1 cellular context compared by ENCODE assay signal in the genomic region with DNA sequence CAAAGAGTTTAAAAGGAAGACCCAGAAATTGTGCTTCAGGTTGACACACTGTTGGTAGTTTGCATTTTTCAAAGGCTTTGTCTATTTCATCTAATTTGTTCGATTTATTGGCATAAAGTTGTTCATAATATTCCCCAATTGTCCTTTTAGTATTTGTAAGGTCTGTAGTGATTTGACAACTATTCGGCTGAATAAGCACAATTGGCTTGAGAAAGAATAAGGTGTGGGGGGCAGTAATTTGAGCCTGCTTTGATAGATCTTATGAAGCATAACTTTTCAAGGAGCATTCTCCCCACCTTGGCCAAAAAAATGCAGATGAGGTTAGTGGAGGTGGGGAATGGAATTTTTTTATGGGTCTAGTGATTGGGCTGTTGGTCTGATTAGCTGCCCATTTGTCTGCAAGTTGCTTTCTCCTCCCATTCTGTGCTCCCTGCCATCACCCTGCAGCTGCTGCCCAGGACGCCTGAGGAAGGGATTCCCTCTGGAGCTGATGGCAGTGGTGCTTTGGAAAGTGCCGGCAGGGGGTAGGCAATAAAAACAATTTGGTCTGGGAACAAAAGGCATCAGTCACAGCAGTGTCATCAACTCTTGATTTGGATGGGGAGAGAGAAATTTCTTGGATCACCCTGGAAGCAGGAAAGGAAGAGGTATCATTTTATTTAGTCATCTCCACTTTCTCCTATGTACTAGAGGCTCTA.
TF ChIP-seq lines count a peak whose summit lies in the region.

No MANE protein-coding gene starts in this region.

TF ChIP-seq in HEK293, 187 proteins besides CTCF, POLR2A, EP300 and RAD21 (continued from another document and continues in another):
- TF ChIP-seq, protein P1, sequence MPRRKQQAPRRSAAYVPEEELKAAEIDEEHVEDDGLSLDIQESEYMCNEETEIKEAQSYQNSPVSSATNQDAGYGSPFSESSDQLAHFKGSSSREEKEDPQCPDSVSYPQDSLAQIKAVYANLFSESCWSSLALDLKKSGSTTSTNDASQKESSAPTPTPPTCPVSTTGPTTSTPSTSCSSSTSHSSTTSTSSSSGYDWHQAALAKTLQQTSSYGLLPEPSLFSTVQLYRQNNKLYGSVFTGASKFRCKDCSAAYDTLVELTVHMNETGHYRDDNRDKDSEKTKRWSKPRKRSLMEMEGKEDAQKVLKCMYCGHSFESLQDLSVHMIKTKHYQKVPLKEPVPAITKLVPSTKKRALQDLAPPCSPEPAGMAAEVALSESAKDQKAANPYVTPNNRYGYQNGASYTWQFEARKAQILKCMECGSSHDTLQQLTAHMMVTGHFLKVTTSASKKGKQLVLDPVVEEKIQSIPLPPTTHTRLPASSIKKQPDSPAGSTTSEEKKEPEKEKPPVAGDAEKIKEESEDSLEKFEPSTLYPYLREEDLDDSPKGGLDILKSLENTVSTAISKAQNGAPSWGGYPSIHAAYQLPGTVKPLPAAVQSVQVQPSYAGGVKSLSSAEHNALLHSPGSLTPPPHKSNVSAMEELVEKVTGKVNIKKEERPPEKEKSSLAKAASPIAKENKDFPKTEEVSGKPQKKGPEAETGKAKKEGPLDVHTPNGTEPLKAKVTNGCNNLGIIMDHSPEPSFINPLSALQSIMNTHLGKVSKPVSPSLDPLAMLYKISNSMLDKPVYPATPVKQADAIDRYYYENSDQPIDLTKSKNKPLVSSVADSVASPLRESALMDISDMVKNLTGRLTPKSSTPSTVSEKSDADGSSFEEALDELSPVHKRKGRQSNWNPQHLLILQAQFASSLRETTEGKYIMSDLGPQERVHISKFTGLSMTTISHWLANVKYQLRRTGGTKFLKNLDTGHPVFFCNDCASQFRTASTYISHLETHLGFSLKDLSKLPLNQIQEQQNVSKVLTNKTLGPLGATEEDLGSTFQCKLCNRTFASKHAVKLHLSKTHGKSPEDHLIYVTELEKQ (tag by site-specific recombination; IDR thresholded peaks at IDR 0.05; ENCODE audit: borderline replicate concordance) = peak; percentile 82; the same call in 1 of the 2 replicates
- TF ChIP-seq ZNF23 (tag by site-specific recombination; IDR thresholded peaks at IDR 0.05; ENCODE audit: borderline replicate concordance) = no peak
- peak; percentile 86 for TF ChIP-seq PRDM1 (tag by site-specific recombination; IDR thresholded peaks at IDR 0.05)
- no peak for TF ChIP-seq ZNF2 (tag by site-specific recombination; IDR thresholded peaks at IDR 0.05)
- peak; percentile 72 for TF ChIP-seq ZEB2 (tag by site-specific recombination; IDR thresholded peaks at IDR 0.05)
- 0 out of 2 replicates have a peak, but pooled peaks have one; percentile 38 for TF ChIP-seq ZNF501 (tag by site-specific recombination; IDR thresholded peaks at IDR 0.05)
- TF ChIP-seq ZIC2 (tag by site-specific recombination; IDR thresholded peaks at IDR 0.05) = peak; percentile 98
- no peak for TF ChIP-seq ZNF239 (tag by site-specific recombination; IDR thresholded peaks at IDR 0.05)
- TF ChIP-seq, protein P2, sequence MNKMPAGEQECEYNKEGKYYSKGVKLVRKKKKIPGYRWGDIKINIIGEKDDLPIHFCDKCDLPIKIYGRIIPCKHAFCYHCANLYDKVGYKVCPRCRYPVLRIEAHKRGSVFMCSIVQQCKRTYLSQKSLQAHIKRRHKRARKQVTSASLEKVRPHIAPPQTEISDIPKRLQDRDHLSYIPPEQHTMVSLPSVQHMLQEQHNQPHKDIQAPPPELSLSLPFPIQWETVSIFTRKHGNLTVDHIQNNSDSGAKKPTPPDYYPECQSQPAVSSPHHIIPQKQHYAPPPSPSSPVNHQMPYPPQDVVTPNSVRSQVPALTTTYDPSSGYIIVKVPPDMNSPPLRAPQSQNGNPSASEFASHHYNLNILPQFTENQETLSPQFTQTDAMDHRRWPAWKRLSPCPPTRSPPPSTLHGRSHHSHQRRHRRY (tag by site-specific recombination; IDR thresholded peaks at IDR 0.05) = no peak
- no peak for TF ChIP-seq MYNN (tag by site-specific recombination; IDR thresholded peaks at IDR 0.05; ENCODE audit: borderline replicate concordance)
- no peak for TF ChIP-seq ZNF19 (tag by site-specific recombination; IDR thresholded peaks at IDR 0.05; ENCODE audit: low read depth)
- TF ChIP-seq ZFP3 (tag by site-specific recombination; IDR thresholded peaks at IDR 0.05; ENCODE audit: low read depth) = no peak
- TF ChIP-seq, protein P3, sequence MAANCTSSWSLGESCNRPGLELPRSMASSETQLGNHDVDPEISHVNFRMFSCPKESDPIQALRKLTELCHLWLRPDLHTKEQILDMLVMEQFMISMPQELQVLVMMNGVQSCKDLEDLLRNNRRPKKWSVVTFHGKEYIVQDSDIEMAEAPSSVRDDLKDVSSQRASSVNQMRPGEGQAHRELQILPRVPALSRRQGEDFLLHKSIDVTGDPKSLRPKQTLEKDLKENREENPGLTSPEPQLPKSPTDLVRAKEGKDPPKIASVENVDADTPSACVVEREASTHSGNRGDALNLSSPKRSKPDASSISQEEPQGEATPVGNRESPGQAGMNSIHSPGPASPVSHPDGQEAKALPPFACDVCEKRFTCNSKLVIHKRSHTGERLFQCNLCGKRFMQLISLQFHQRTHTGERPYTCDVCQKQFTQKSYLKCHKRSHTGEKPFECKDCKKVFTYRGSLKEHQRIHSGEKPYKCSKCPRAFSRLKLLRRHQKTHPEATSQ (tag by site-specific recombination; IDR thresholded peaks at IDR 0.05) = 0 out of 2 replicates have a peak, but pooled peaks have one; percentile 40
- no peak for TF ChIP-seq ZNF48 (tag by site-specific recombination; IDR thresholded peaks at IDR 0.05)
- TF ChIP-seq, protein P4, sequence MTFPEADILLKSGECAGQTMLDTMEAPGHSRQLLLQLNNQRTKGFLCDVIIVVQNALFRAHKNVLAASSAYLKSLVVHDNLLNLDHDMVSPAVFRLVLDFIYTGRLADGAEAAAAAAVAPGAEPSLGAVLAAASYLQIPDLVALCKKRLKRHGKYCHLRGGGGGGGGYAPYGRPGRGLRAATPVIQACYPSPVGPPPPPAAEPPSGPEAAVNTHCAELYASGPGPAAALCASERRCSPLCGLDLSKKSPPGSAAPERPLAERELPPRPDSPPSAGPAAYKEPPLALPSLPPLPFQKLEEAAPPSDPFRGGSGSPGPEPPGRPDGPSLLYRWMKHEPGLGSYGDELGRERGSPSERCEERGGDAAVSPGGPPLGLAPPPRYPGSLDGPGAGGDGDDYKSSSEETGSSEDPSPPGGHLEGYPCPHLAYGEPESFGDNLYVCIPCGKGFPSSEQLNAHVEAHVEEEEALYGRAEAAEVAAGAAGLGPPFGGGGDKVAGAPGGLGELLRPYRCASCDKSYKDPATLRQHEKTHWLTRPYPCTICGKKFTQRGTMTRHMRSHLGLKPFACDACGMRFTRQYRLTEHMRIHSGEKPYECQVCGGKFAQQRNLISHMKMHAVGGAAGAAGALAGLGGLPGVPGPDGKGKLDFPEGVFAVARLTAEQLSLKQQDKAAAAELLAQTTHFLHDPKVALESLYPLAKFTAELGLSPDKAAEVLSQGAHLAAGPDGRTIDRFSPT (tag by site-specific recombination; IDR thresholded peaks at IDR 0.05) = peak; percentile 50; the same call in 1 of the 2 replicates
- no peak for TF ChIP-seq ZNF624 (tag by site-specific recombination; IDR thresholded peaks at IDR 0.05)
- TF ChIP-seq, protein P5, sequence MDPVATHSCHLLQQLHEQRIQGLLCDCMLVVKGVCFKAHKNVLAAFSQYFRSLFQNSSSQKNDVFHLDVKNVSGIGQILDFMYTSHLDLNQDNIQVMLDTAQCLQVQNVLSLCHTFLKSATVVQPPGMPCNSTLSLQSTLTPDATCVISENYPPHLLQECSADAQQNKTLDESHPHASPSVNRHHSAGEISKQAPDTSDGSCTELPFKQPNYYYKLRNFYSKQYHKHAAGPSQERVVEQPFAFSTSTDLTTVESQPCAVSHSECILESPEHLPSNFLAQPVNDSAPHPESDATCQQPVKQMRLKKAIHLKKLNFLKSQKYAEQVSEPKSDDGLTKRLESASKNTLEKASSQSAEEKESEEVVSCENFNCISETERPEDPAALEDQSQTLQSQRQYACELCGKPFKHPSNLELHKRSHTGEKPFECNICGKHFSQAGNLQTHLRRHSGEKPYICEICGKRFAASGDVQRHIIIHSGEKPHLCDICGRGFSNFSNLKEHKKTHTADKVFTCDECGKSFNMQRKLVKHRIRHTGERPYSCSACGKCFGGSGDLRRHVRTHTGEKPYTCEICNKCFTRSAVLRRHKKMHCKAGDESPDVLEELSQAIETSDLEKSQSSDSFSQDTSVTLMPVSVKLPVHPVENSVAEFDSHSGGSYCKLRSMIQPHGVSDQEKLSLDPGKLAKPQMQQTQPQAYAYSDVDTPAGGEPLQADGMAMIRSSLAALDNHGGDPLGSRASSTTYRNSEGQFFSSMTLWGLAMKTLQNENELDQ (tag by site-specific recombination; IDR thresholded peaks at IDR 0.05; ENCODE audit: low read depth) = no peak
- peak; percentile 58; the same call in 1 of the 2 replicates for TF ChIP-seq ZNF561 (tag by site-specific recombination; IDR thresholded peaks at IDR 0.05; ENCODE audit: borderline replicate concordance)
- TF ChIP-seq ZNF169 (tag by site-specific recombination; IDR thresholded peaks at IDR 0.05) = no peak
- no peak for TF ChIP-seq ZNF777 (tag by site-specific recombination; IDR thresholded peaks at IDR 0.05; ENCODE audit: borderline replicate concordance)
- TF ChIP-seq ZBTB7A (tag by site-specific recombination; IDR thresholded peaks at IDR 0.05; ENCODE audit: low read depth) = no peak
- no peak for TF ChIP-seq ZNF549 (tag by site-specific recombination; IDR thresholded peaks at IDR 0.05)
- TF ChIP-seq, protein P6, sequence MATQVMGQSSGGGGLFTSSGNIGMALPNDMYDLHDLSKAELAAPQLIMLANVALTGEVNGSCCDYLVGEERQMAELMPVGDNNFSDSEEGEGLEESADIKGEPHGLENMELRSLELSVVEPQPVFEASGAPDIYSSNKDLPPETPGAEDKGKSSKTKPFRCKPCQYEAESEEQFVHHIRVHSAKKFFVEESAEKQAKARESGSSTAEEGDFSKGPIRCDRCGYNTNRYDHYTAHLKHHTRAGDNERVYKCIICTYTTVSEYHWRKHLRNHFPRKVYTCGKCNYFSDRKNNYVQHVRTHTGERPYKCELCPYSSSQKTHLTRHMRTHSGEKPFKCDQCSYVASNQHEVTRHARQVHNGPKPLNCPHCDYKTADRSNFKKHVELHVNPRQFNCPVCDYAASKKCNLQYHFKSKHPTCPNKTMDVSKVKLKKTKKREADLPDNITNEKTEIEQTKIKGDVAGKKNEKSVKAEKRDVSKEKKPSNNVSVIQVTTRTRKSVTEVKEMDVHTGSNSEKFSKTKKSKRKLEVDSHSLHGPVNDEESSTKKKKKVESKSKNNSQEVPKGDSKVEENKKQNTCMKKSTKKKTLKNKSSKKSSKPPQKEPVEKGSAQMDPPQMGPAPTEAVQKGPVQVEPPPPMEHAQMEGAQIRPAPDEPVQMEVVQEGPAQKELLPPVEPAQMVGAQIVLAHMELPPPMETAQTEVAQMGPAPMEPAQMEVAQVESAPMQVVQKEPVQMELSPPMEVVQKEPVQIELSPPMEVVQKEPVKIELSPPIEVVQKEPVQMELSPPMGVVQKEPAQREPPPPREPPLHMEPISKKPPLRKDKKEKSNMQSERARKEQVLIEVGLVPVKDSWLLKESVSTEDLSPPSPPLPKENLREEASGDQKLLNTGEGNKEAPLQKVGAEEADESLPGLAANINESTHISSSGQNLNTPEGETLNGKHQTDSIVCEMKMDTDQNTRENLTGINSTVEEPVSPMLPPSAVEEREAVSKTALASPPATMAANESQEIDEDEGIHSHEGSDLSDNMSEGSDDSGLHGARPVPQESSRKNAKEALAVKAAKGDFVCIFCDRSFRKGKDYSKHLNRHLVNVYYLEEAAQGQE (tag by site-specific recombination; IDR thresholded peaks at IDR 0.05) = no peak
- peak; percentile 98 for TF ChIP-seq GLIS1 (tag by site-specific recombination; IDR thresholded peaks at IDR 0.05)
- no peak for TF ChIP-seq ZFP69B (tag by site-specific recombination; IDR thresholded peaks at IDR 0.05)
- TF ChIP-seq, protein P7, sequence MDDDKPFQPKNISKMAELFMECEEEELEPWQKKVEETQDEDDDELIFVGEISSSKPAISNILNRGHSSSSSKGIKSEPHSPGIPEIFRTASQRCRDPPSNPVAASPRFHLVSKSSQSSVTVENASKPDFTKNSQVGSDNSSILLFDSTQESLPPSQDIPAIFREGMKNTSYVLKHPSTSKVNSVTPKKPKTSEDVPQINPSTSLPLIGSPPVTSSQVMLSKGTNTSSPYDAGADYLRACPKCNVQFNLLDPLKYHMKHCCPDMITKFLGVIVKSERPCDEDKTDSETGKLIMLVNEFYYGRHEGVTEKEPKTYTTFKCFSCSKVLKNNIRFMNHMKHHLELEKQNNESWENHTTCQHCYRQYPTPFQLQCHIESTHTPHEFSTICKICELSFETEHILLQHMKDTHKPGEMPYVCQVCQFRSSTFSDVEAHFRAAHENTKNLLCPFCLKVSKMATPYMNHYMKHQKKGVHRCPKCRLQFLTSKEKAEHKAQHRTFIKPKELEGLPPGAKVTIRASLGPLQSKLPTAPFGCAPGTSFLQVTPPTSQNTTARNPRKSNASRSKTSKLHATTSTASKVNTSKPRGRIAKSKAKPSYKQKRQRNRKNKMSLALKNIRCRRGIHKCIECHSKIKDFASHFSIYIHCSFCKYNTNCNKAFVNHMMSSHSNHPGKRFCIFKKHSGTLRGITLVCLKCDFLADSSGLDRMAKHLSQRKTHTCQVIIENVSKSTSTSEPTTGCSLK (tag by site-specific recombination; IDR thresholded peaks at IDR 0.05) = no peak
- TF ChIP-seq, protein P8, sequence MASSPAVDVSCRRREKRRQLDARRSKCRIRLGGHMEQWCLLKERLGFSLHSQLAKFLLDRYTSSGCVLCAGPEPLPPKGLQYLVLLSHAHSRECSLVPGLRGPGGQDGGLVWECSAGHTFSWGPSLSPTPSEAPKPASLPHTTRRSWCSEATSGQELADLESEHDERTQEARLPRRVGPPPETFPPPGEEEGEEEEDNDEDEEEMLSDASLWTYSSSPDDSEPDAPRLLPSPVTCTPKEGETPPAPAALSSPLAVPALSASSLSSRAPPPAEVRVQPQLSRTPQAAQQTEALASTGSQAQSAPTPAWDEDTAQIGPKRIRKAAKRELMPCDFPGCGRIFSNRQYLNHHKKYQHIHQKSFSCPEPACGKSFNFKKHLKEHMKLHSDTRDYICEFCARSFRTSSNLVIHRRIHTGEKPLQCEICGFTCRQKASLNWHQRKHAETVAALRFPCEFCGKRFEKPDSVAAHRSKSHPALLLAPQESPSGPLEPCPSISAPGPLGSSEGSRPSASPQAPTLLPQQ (tag by site-specific recombination; IDR thresholded peaks at IDR 0.05) = no peak
- TF ChIP-seq, protein P9, sequence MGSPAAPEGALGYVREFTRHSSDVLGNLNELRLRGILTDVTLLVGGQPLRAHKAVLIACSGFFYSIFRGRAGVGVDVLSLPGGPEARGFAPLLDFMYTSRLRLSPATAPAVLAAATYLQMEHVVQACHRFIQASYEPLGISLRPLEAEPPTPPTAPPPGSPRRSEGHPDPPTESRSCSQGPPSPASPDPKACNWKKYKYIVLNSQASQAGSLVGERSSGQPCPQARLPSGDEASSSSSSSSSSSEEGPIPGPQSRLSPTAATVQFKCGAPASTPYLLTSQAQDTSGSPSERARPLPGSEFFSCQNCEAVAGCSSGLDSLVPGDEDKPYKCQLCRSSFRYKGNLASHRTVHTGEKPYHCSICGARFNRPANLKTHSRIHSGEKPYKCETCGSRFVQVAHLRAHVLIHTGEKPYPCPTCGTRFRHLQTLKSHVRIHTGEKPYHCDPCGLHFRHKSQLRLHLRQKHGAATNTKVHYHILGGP (tag by site-specific recombination; IDR thresholded peaks at IDR 0.05) = no peak
- no peak for TF ChIP-seq SALL2 (tag by site-specific recombination; IDR thresholded peaks at IDR 0.05; ENCODE audit: borderline replicate concordance)
- no peak for TF ChIP-seq ZNF529 (tag by site-specific recombination; IDR thresholded peaks at IDR 0.05; ENCODE audit: insufficient replicate concordance)
- TF ChIP-seq ZNF394 (tag by site-specific recombination; IDR thresholded peaks at IDR 0.05; ENCODE audit: borderline replicate concordance) = peak; percentile 28; the same call in 1 of the 2 replicates
- peak; percentile 43; the same call in 1 of the 2 replicates for TF ChIP-seq ZSCAN23 (tag by site-specific recombination; IDR thresholded peaks at IDR 0.05)
- no peak for TF ChIP-seq ZNF548 (tag by site-specific recombination; IDR thresholded peaks at IDR 0.05)
- no peak for TF ChIP-seq ZNF416 (tag by site-specific recombination; IDR thresholded peaks at IDR 0.05)
- TF ChIP-seq ZNF433 (tag by site-specific recombination; IDR thresholded peaks at IDR 0.05; ENCODE audit: low read depth) = no peak
- TF ChIP-seq ZNF843 (tag by site-specific recombination; IDR thresholded peaks at IDR 0.05) = peak; percentile 82
